20 cellular contexts compared by ENCODE assay signal in genomic region chr5:57532513-57533497, GRCh38. TPM values are rescaled to one million over a fixed set of nuclear protein-coding genes. Genes with fewer than 3 reads are reported as not detected.
DNase-seq lines count a peak whose midpoint lies in the region; ATAC-seq and TF ChIP-seq lines count a peak whose summit lies in the region.
"Had no signal": no experiment of that assay in that cellular context is flagged by ENCODE, and none has a peak within 500 bp of the region (broad histone marks: within the 10 kb centered on the region; RNA-seq: fewer than 3 reads in every experiment).

No MANE protein-coding gene starts in this region.

- peaks cover 1 to 22% (median 3%) of the 10 kb centered on the region in 5 donors for H3K27me3 Mint-ChIP-seq in naive thymus-derived CD8-positive, alpha-beta T cell

- in situ Hi-C loops in SK-MEL-5 (cut with HindIII; ENCODE audit: low pct_unique_long_range_greater_than_20kb, low sequenced_read_pairs): no loop called here

- H3K9me2 ChIP-seq in HCT116 (ENCODE audit: insufficient read depth): no peaks in the 10 kb centered on the region

- CTCF ChIA-PET in HCT116 (lab: Charles Lee): no interaction called here

- no peaks in the 10 kb centered on the region for H3K79me2 ChIP-seq in HCT116 (ENCODE audit: insufficient read depth, low read length)

- no peaks in the 10 kb centered on the region for H3K9me3 ChIP-seq in HCT116 (ENCODE audit: control insufficient read depth in 1 of 2, insufficient read depth in 1 of 2, low read depth in 1 of 2, low read length in 2 of 2)
- H3K9me3 ChIP-seq: Peyer's patch, vagina had no signal

- no peak overlapping the region for H3K9ac ChIP-seq in HCT116 (ENCODE audit: low read length)

- no peak overlapping the region for H3K27ac Mint-ChIP-seq in naive thymus-derived CD8-positive, alpha-beta T cell
- H3K27ac Mint-ChIP-seq: activated T-helper 1 cell treated with anti-CD3 and anti-CD28 coated beads, Interleukin-12 subunit alpha, Interleukin-12 subunit beta, Interleukin-2, Interleukin-4 antibody, amounts not matched to agents 30 ng/mL and 10 ng/mL and 1 ng/mL, durations not matched to agents 14 hours and 24 hours and 36 hours; CD14-positive monocyte; stimulated activated effector memory CD8-positive, alpha-beta T cell treated with anti-CD3 and anti-CD28 coated beads, Interleukin-12 subunit alpha, Interleukin-12 subunit beta, amount 100 ng/mL, for 72 hours had no signal

- no peak for TF ChIP-seq RAD21 in HCT116 (IDR thresholded peaks at IDR 0.05; ENCODE audit: low read depth)

- no peaks in the 10 kb centered on the region for H3K36me3 ChIP-seq in HCT116 (ENCODE audit: control insufficient read depth in 1 of 2, insufficient read depth in 2 of 2, low read length in 2 of 2)
- H3K36me3 ChIP-seq: Peyer's patch, vagina had no signal

- H3K4me2 ChIP-seq in HCT116 (ENCODE audit: low read length): no peak overlapping the region

- H3K9me3 Mint-ChIP-seq in naive thymus-derived CD8-positive, alpha-beta T cell: no peaks in the 10 kb centered on the region
- H3K9me3 Mint-ChIP-seq: activated T-helper 1 cell treated with anti-CD3 and anti-CD28 coated beads, Interleukin-12 subunit alpha, Interleukin-12 subunit beta, Interleukin-2, Interleukin-4 antibody, amounts not matched to agents 30 ng/mL and 10 ng/mL and 1 ng/mL, durations not matched to agents 14 hours and 24 hours and 36 hours had no signal

- H4K20me1 ChIP-seq in HCT116 (ENCODE audit: insufficient read depth): no peaks in the 10 kb centered on the region

- H3K4me3 ChIP-seq in HCT116 (replicated peaks in 1 of 2; ENCODE audit: low read depth in 1 of 2, low read length in 2 of 2): no peak overlapping the region
- H3K4me3 ChIP-seq: Peyer's patch, vagina had no signal

- H3K36me3 Mint-ChIP-seq in naive thymus-derived CD8-positive, alpha-beta T cell: no peaks in the 10 kb centered on the region
- H3K36me3 Mint-ChIP-seq: CD14-positive monocyte; stimulated activated effector memory CD8-positive, alpha-beta T cell treated with anti-CD3 and anti-CD28 coated beads, Interleukin-12 subunit alpha, Interleukin-12 subunit beta, amount 100 ng/mL, for 72 hours had no signal

- H3K4me1 ChIP-seq in HCT116 (ENCODE audit: control insufficient read depth in 1 of 2, insufficient read depth in 2 of 2, low read length in 2 of 2): peaks cover 0 to 8% of the 10 kb centered on the region in 2 experiments; a peak in 2 of 4 replicates
- H3K4me1 ChIP-seq: Peyer's patch, vagina had no signal

- no peak for TF ChIP-seq POLR2A in HCT116 (IDR thresholded peaks at IDR 0.05; ENCODE audit: borderline replicate concordance, extremely low read depth, insufficient read depth, insufficient read length)

- no peaks in the 10 kb centered on the region for H3K27me3 ChIP-seq in HCT116 (ENCODE audit: insufficient read depth, low read length)
- H3K27me3 ChIP-seq: Peyer's patch, vagina had no signal

- ATAC-seq in HCT116: no peak
- no peak for ATAC-seq in HG03095 (IDR thresholded peaks at IDR 0.05; ENCODE audit: unreplicated experiment)
- no peak for ATAC-seq in naive thymus-derived CD8-positive, alpha-beta T cell
- ATAC-seq: left colon; stimulated activated effector memory CD8-positive, alpha-beta T cell treated with anti-CD3 and anti-CD28 coated beads, Interleukin-12 subunit alpha, Interleukin-12 subunit beta, amount 100 ng/mL, for 72 hours had no signal

- no peak overlapping the region for H3K27ac ChIP-seq in HCT116 (ENCODE audit: low read depth, low read length)
- H3K27ac ChIP-seq: Peyer's patch, vagina had no signal

- RAD21 ChIA-PET in HCT116 (lab: Charles Lee; ENCODE audit: low non-redundant PET in 1 of 2, low total read pairs in 2 of 2, uncharacterized antibody in 2 of 2, unreplicated experiment in 2 of 2): no interaction called here

- H2AFZ ChIP-seq in HCT116 (ENCODE audit: low read depth, low read length, poor library complexity, severe bottlenecking): peak overlapping the region; percentile 1

- BruUV-seq in HCT116 (replicated peaks; lab: Mats Ljungman, UMichigan): no TSS peak

- DNase-seq in HCT116 (ENCODE audit: low read depth, low spot score): no peak
- peak; percentile 41 for DNase-seq in SK-MEL-5 (ENCODE audit: low read depth, low spot score)
- peak; percentile 60 for DNase-seq in fibroblast of peridontal ligament (ENCODE audit: extremely low read depth)
- DNase-seq in renal cortical epithelial cell (ENCODE audit: low read depth): peak; percentile 77
- DNase-seq in activated gamma-delta T cell (lab: John Stamatoyannopoulos, UW): no peak
- no peak for DNase-seq in naive thymus-derived CD8-positive, alpha-beta T cell
- no peak for DNase-seq in stimulated activated CD8-positive, alpha-beta memory T cell treated with anti-CD3 and anti-CD28 coated beads, Interleukin-4, amount 100 ng/mL, for 48 hours
- DNase-seq: aorta; glutamatergic neuron; KG1; left colon; Peyer's patch; retina; stimulated activated CD4-positive, alpha-beta T cell treated with anti-CD3 and anti-CD28 coated beads, Interleukin-4, amount 100 ng/mL, for 24 hours had no signal

- POLR2A ChIA-PET in HCT116 (lab: Charles Lee): no interaction called here
- POLR2A ChIA-PET in naive thymus-derived CD8-positive, alpha-beta T cell (lab: Charles Lee): no interaction called here

- no peaks in the 10 kb centered on the region for H3K4me1 Mint-ChIP-seq in naive thymus-derived CD8-positive, alpha-beta T cell
- H3K4me1 Mint-ChIP-seq: CD14-positive monocyte; stimulated activated effector memory CD8-positive, alpha-beta T cell treated with anti-CD3 and anti-CD28 coated beads, Interleukin-12 subunit alpha, Interleukin-12 subunit beta, amount 100 ng/mL, for 72 hours had no signal

- TF ChIP-seq CTCF in HCT116 (IDR thresholded peaks at IDR 0.05 in 2 of 3, conservative IDR thresholded peaks at IDR 0.05 in 1 of 3; ENCODE audit: borderline replicate concordance in 1 of 3, insufficient read depth in 1 of 3, low read depth in 2 of 3, low read length in 2 of 3): no peak

- no peak overlapping the region for H3K4me3 Mint-ChIP-seq in naive thymus-derived CD8-positive, alpha-beta T cell
- H3K4me3 Mint-ChIP-seq: activated T-helper 1 cell treated with anti-CD3 and anti-CD28 coated beads, Interleukin-12 subunit alpha, Interleukin-12 subunit beta, Interleukin-2, Interleukin-4 antibody, amounts not matched to agents 30 ng/mL and 10 ng/mL and 1 ng/mL, durations not matched to agents 14 hours and 24 hours and 36 hours; CD14-positive monocyte; stimulated activated effector memory CD8-positive, alpha-beta T cell treated with anti-CD3 and anti-CD28 coated beads, Interleukin-12 subunit alpha, Interleukin-12 subunit beta, amount 100 ng/mL, for 72 hours had no signal

- intact Hi-C loops in HCT116 (cut with micrococcal nuclease): no loop called here

TF ChIP-seq in HCT116, 20 proteins besides CTCF, POLR2A, EP300 and RAD21 (continues in another document):
- TF ChIP-seq SRF (IDR thresholded peaks at IDR 0.05; ENCODE audit: low read depth): no peak
- TF ChIP-seq REST (IDR thresholded peaks at IDR 0.05; ENCODE audit: low read depth): no peak
- TF ChIP-seq ZFX (IDR thresholded peaks at IDR 0.05): no peak
- TF ChIP-seq EZH2 (IDR thresholded peaks at IDR 0.05): no peak
- no peak for TF ChIP-seq CBX3 (IDR thresholded peaks at IDR 0.05; ENCODE audit: low read depth)
- no peak for TF ChIP-seq SP1 (IDR thresholded peaks at IDR 0.05; ENCODE audit: low read depth)
- TF ChIP-seq FOSL1 (IDR thresholded peaks at IDR 0.05; ENCODE audit: low read depth): no peak
- TF ChIP-seq YY1 (IDR thresholded peaks at IDR 0.05; ENCODE audit: extremely low read depth, insufficient replicate concordance, low read depth, low read length): no peak
- no peak for TF ChIP-seq MAX (IDR thresholded peaks at IDR 0.05)
- TF ChIP-seq ZNF274 (IDR thresholded peaks at IDR 0.05; ENCODE audit: low read depth, low read length): no peak
- TF ChIP-seq JUND (IDR thresholded peaks at IDR 0.05): no peak
- no peak for TF ChIP-seq EZH2phosphoT487 (IDR thresholded peaks at IDR 0.05; ENCODE audit: borderline replicate concordance)
- TF ChIP-seq POLR2AphosphoS5 (IDR thresholded peaks at IDR 0.05; ENCODE audit: low read depth, low read length): no peak
- no peak for TF ChIP-seq EGR1 (IDR thresholded peaks at IDR 0.05; ENCODE audit: low read depth)
- TF ChIP-seq ELF1 (IDR thresholded peaks at IDR 0.05; ENCODE audit: borderline replicate concordance, low read depth): no peak

RNA-seq across cellular contexts. Expression of gene ACTBL2, which starts 50.2 kb away (rescaled TPM):
- total RNA-seq in HCT116 (2021; ENCODE audit: unreplicated experiment): 0.07 TPM
- 0.03 TPM in 1 of 2 replicates, not detected in the other for polyA plus RNA-seq in HCT116 (2012)
- total RNA-seq in SK-MEL-5 (2014; rRNA removed; shearing (Covaris generic)): 0.11 and 0.13 TPM in 2 replicates
- polyA plus RNA-seq in SK-MEL-5 (2015; cell fraction: cytosol; rRNA removed): 0.12 TPM in 1 of 2 replicates, not detected in the other
- polyA plus RNA-seq in SK-MEL-5 (2015; cell fraction: nucleus; rRNA removed): 0.52 and 0.61 TPM in 2 replicates
- 5.6 and 8.0 TPM in 2 replicates for total RNA-seq in renal cortical epithelial cell
- not detected for total RNA-seq in naive thymus-derived CD8-positive, alpha-beta T cell
- not detected for polyA plus RNA-seq in naive thymus-derived CD8-positive, alpha-beta T cell
- total RNA-seq: activated T-helper 1 cell treated with anti-CD3 and anti-CD28 coated beads, Interleukin-12 subunit alpha, Interleukin-12 subunit beta, Interleukin-2, Interleukin-4 antibody, amounts not matched to agents 30 ng/mL and 10 ng/mL and 1 ng/mL, durations not matched to agents 14 hours and 24 hours and 36 hours; aorta; left colon; NCI-H460; Peyer's patch; vagina had no signal
- polyA plus RNA-seq: aorta, CD14-positive monocyte had no signal

Comparison
In these comparisons a context has a peak if more than half of its experiments do, and no peak if none do; other contexts are left out.
1. DNase-seq: peak in SK-MEL-5 (single experiment), fibroblast of peridontal ligament (single experiment) and renal cortical epithelial cell (single experiment); none in HCT116 (single experiment), activated gamma-delta T cell (single experiment), naive thymus-derived CD8-positive, alpha-beta T cell (0 of 10) and stimulated activated CD8-positive, alpha-beta memory T cell treated with anti-CD3 and anti-CD28 coated beads, Interleukin-4, amount 100 ng/mL, for 48 hours (single experiment).